ENCODE assay signal across 8 cellular contexts in genomic region chr1:213051881-213052202, GRCh38. TPM values are rescaled to one million over a fixed set of nuclear protein-coding genes. Genes with fewer than 3 reads are reported as not detected.
DNase-seq lines count a peak whose midpoint lies in the region; ATAC-seq and TF ChIP-seq lines count a peak whose summit lies in the region.

No MANE protein-coding gene starts in this region.

- intact Hi-C loops in Calu3 (cut with micrococcal nuclease; ENCODE audit: unreplicated experiment) = no loop called here

- no peak overlapping the region for H3K14ac ChIP-seq in trophoblast cell (ENCODE audit: low read length)

- H3K36me3 Mint-ChIP-seq in Calu3 (ENCODE audit: insufficient read depth, unreplicated experiment) = peaks cover 20% of the 10 kb centered on the region

- no peak overlapping the region for H2AK5ac ChIP-seq in trophoblast cell (ENCODE audit: low read length)

- H3K27ac ChIP-seq in OCI-LY3 (ENCODE audit: low read length) = peak overlapping the region; percentile 75
- no peak overlapping the region for H3K27ac ChIP-seq in trophoblast cell (ENCODE audit: low read depth, low read length)
- no peak overlapping the region for H3K27ac ChIP-seq in foreskin keratinocyte

- peaks cover 9% of the 10 kb centered on the region for H3K79me1 ChIP-seq in trophoblast cell (ENCODE audit: low read length)

- ATAC-seq in HG03139 (IDR thresholded peaks at IDR 0.05; ENCODE audit: unreplicated experiment) = no peak
- ATAC-seq in foreskin keratinocyte = no peak

- H2AFZ ChIP-seq in OCI-LY3 (ENCODE audit: low read depth, low read length) = 0 out of 2 replicates have a peak overlapping the region, but pooled peaks have one; percentile 99
- no peak overlapping the region for H2AFZ ChIP-seq in trophoblast cell (ENCODE audit: insufficient read depth, low read length, poor library complexity)

- no peak for DNase-seq in Calu3
- DNase-seq in epithelial cell of esophagus (ENCODE audit: low read depth) = no peak
- DNase-seq in trophoblast cell = no peak
- no peak for DNase-seq in foreskin keratinocyte
- no peak for DNase-seq in stimulated activated CD4-positive, alpha-beta T cell treated with anti-CD3 and anti-CD28 coated beads, Interleukin-2, amount 100 ng/mL, for 24 hours
- DNase-seq in GM10266 (ENCODE audit: extremely low spot score) = no peak

- no CpG with 5 or more reads among the region's 2 CpGs for WGBS in trophoblast cell (ENCODE audit: extremely low coverage, insufficient coverage, insufficient read length)

- H3K27me3 ChIP-seq in OCI-LY3 (ENCODE audit: low read depth, low read length) (no peaks in the 10 kb centered on the region), trophoblast cell (ENCODE audit: insufficient read depth, low read length) (no peaks in the 10 kb centered on the region), foreskin keratinocyte (no peaks in the 10 kb centered on the region)

- no peak overlapping the region for H4K8ac ChIP-seq in trophoblast cell (ENCODE audit: low read depth, low read length)

- H4K12ac ChIP-seq in trophoblast cell (ENCODE audit: low read depth, low read length) = no peak overlapping the region

- H3K4me3 ChIP-seq in OCI-LY3 (ENCODE audit: low read length) (peak overlapping the region; percentile 84), epithelial cell of esophagus (ENCODE audit: low read length) (peak overlapping the region; percentile 83), trophoblast cell (ENCODE audit: low read depth, low read length) (no peak overlapping the region)

- H3K9me3 Mint-ChIP-seq in Calu3 (ENCODE audit: low read depth, unreplicated experiment) = no peaks in the 10 kb centered on the region

- TF ChIP-seq CTCF in Calu3 (IDR thresholded peaks at IDR 0.05; ENCODE audit: unreplicated experiment) (no peak), OCI-LY3 (IDR thresholded peaks at IDR 0.05; ENCODE audit: low read depth, low read length) (no peak), epithelial cell of esophagus (IDR thresholded peaks at IDR 0.05; ENCODE audit: insufficient read depth, low read depth, low read length, missing control alignments) (no peak), foreskin keratinocyte (conservative IDR thresholded peaks at IDR 0.05) (no peak), GM10266 (IDR thresholded peaks at IDR 0.05; ENCODE audit: control insufficient read depth, insufficient read depth, low read depth, missing control alignments) (no peak)

- H3K4me1 Mint-ChIP-seq in Calu3 (ENCODE audit: low read depth, unreplicated experiment) = peaks cover 21% of the 10 kb centered on the region

- H3K9me3 ChIP-seq in OCI-LY3 (ENCODE audit: insufficient read depth, low read length) (no peaks in the 10 kb centered on the region), trophoblast cell (ENCODE audit: insufficient read depth, low read depth, low read length) (peaks cover 2% of the 10 kb centered on the region)

- H3K4ac ChIP-seq in trophoblast cell (ENCODE audit: low read depth, low read length) = no peak overlapping the region

- no peak overlapping the region for H2BK5ac ChIP-seq in trophoblast cell (ENCODE audit: low read depth, low read length, poor library complexity)

- no peak overlapping the region for H3K18ac ChIP-seq in trophoblast cell (ENCODE audit: low read length)

- no peak overlapping the region for H4K91ac ChIP-seq in trophoblast cell (ENCODE audit: low read depth, low read length)

- H3K27me3 Mint-ChIP-seq in Calu3 (ENCODE audit: unreplicated experiment) = no peaks in the 10 kb centered on the region

- H3K23ac ChIP-seq in trophoblast cell (ENCODE audit: low read length) = no peak overlapping the region

- H2BK12ac ChIP-seq in trophoblast cell (ENCODE audit: low read length) = no peak overlapping the region

- H3K4me2 ChIP-seq in OCI-LY3 (ENCODE audit: low read length) (peak overlapping the region; percentile 79), trophoblast cell (ENCODE audit: low read length) (peak overlapping the region; percentile 83)

- H3K4me1 ChIP-seq in OCI-LY3 (ENCODE audit: low read length) (peaks cover 26% of the 10 kb centered on the region), trophoblast cell (ENCODE audit: control insufficient read depth in 1 of 2, insufficient read depth in 2 of 2, low read length in 2 of 2) (peaks cover 0 to 2% of the 10 kb centered on the region in 2 experiments), foreskin keratinocyte (peaks cover 17% of the 10 kb centered on the region)

- H3K79me2 ChIP-seq in OCI-LY3 (ENCODE audit: low read length) (peaks cover 48% of the 10 kb centered on the region), trophoblast cell (ENCODE audit: control insufficient read depth, insufficient read depth, low read length, poor library complexity) (peaks cover 3% of the 10 kb centered on the region)

- BruUV-seq in Calu3 (replicated peaks; lab: Mats Ljungman, UMichigan) = TSS peak; percentile 70

- H3K27ac Mint-ChIP-seq in Calu3 (ENCODE audit: unreplicated experiment) = peak overlapping the region; percentile 75

- H2BK120ac ChIP-seq in trophoblast cell (ENCODE audit: insufficient read depth, low read length, poor library complexity) = no peak overlapping the region

- CTCF ChIA-PET in Calu3 (lab: Charles Lee) = no interaction called here

- peaks cover 4% of the 10 kb centered on the region for H3K36me3 ChIP-seq in OCI-LY3 (replicated peaks; ENCODE audit: low read depth, low read length)
- no peaks in the 10 kb centered on the region for H3K36me3 ChIP-seq in trophoblast cell (ENCODE audit: control insufficient read depth in 1 of 2, insufficient read depth in 2 of 2, low read length in 2 of 2)

- H4K20me1 ChIP-seq in OCI-LY3 (ENCODE audit: insufficient read depth, low read length) = no peaks in the 10 kb centered on the region

- peak overlapping the region; percentile 83 for H3K4me3 Mint-ChIP-seq in Calu3 (ENCODE audit: low read depth, unreplicated experiment)

- H3K9ac ChIP-seq in OCI-LY3 (ENCODE audit: low read length) (peak overlapping the region; percentile 78), trophoblast cell (ENCODE audit: low read length) (peak overlapping the region; percentile 59)

RNA-seq across cellular contexts. Expression of gene RPS6KC1, which starts 0.8 kb away (rescaled TPM):
- total RNA-seq in Calu3 (2022) (23.5 and 24.1 TPM in 2 replicates), foreskin keratinocyte (12.4 and 13.1 TPM in 2 replicates)
- polyA plus RNA-seq in trophoblast cell (2013) = 7.2 and 8.0 TPM in 2 replicates
- polyA plus RNA-seq in foreskin keratinocyte = 3.8 and 4.1 TPM in 2 replicates

RNA-seq across cellular contexts. Expression of gene ANGEL2, which starts 36.2 kb away (rescaled TPM):
- total RNA-seq in Calu3 (2022) (51.8 and 56.3 TPM in 2 replicates), foreskin keratinocyte (26.9 and 27.7 TPM in 2 replicates)
- 14.9 and 15.7 TPM in 2 replicates for polyA plus RNA-seq in trophoblast cell (2013)
- polyA plus RNA-seq in foreskin keratinocyte = 5.9 and 7.1 TPM in 2 replicates
